ENCODE assay signal across 1 cellular context in the genomic region with DNA sequence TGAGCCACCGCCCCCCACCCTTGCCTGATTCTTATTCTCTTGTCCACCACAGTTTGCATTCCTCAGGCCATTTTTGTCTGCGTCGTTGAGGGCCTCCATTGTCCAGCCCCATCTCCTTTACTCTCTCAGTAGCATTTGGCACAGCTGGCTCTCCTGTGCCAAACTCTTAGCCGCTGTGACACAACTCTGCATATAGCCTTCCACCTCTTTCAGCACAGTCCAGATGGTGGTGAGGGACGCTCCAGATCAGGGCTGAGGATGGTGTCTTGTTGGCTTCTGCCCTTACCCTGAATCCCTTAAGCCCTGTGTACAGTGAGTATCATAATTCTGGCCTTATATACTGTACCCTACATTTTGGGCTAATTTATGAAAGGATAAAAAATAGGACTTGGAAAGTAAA.
TF ChIP-seq lines count a peak whose summit lies in the region.

No MANE protein-coding gene starts in this region.

TF ChIP-seq in WTC11, 78 proteins besides CTCF, POLR2A, EP300 and RAD21 (continued from another document):
- TF ChIP-seq, protein P1, sequence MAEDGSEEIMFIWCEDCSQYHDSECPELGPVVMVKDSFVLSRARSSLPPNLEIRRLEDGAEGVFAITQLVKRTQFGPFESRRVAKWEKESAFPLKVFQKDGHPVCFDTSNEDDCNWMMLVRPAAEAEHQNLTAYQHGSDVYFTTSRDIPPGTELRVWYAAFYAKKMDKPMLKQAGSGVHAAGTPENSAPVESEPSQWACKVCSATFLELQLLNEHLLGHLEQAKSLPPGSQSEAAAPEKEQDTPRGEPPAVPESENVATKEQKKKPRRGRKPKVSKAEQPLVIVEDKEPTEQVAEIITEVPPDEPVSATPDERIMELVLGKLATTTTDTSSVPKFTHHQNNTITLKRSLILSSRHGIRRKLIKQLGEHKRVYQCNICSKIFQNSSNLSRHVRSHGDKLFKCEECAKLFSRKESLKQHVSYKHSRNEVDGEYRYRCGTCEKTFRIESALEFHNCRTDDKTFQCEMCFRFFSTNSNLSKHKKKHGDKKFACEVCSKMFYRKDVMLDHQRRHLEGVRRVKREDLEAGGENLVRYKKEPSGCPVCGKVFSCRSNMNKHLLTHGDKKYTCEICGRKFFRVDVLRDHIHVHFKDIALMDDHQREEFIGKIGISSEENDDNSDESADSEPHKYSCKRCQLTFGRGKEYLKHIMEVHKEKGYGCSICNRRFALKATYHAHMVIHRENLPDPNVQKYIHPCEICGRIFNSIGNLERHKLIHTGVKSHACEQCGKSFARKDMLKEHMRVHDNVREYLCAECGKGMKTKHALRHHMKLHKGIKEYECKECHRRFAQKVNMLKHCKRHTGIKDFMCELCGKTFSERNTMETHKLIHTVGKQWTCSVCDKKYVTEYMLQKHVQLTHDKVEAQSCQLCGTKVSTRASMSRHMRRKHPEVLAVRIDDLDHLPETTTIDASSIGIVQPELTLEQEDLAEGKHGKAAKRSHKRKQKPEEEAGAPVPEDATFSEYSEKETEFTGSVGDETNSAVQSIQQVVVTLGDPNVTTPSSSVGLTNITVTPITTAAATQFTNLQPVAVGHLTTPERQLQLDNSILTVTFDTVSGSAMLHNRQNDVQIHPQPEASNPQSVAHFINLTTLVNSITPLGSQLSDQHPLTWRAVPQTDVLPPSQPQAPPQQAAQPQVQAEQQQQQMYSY (CRISPR knock-in tag; IDR thresholded peaks at IDR 0.05), result no peak
- TF ChIP-seq MYBL2 (CRISPR knock-in tag; IDR thresholded peaks at IDR 0.05) (no peak), SOX15 (CRISPR knock-in tag; IDR thresholded peaks at IDR 0.05) (no peak), ZNF219 (CRISPR knock-in tag; IDR thresholded peaks at IDR 0.05; ENCODE audit: borderline replicate concordance) (no peak), EMX1 (CRISPR knock-in tag; IDR thresholded peaks at IDR 0.05) (no peak), ZNF671 (CRISPR knock-in tag; IDR thresholded peaks at IDR 0.05) (no peak), TEAD4 (CRISPR knock-in tag; IDR thresholded peaks at IDR 0.05) (no peak), HMGXB4 (CRISPR knock-in tag; IDR thresholded peaks at IDR 0.05) (no peak), FOXP1 (CRISPR knock-in tag; IDR thresholded peaks at IDR 0.05; ENCODE audit: borderline replicate concordance) (no peak), RELA (CRISPR knock-in tag; IDR thresholded peaks at IDR 0.05; ENCODE audit: borderline replicate concordance) (no peak)
- TF ChIP-seq, protein P2, sequence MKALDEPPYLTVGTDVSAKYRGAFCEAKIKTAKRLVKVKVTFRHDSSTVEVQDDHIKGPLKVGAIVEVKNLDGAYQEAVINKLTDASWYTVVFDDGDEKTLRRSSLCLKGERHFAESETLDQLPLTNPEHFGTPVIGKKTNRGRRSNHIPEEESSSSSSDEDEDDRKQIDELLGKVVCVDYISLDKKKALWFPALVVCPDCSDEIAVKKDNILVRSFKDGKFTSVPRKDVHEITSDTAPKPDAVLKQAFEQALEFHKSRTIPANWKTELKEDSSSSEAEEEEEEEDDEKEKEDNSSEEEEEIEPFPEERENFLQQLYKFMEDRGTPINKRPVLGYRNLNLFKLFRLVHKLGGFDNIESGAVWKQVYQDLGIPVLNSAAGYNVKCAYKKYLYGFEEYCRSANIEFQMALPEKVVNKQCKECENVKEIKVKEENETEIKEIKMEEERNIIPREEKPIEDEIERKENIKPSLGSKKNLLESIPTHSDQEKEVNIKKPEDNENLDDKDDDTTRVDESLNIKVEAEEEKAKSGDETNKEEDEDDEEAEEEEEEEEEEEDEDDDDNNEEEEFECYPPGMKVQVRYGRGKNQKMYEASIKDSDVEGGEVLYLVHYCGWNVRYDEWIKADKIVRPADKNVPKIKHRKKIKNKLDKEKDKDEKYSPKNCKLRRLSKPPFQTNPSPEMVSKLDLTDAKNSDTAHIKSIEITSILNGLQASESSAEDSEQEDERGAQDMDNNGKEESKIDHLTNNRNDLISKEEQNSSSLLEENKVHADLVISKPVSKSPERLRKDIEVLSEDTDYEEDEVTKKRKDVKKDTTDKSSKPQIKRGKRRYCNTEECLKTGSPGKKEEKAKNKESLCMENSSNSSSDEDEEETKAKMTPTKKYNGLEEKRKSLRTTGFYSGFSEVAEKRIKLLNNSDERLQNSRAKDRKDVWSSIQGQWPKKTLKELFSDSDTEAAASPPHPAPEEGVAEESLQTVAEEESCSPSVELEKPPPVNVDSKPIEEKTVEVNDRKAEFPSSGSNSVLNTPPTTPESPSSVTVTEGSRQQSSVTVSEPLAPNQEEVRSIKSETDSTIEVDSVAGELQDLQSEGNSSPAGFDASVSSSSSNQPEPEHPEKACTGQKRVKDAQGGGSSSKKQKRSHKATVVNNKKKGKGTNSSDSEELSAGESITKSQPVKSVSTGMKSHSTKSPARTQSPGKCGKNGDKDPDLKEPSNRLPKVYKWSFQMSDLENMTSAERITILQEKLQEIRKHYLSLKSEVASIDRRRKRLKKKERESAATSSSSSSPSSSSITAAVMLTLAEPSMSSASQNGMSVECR (CRISPR knock-in tag; IDR thresholded peaks at IDR 0.05; ENCODE audit: borderline replicate concordance), result no peak
